ENCODE assay signal across 8 cellular contexts in the genomic region with DNA sequence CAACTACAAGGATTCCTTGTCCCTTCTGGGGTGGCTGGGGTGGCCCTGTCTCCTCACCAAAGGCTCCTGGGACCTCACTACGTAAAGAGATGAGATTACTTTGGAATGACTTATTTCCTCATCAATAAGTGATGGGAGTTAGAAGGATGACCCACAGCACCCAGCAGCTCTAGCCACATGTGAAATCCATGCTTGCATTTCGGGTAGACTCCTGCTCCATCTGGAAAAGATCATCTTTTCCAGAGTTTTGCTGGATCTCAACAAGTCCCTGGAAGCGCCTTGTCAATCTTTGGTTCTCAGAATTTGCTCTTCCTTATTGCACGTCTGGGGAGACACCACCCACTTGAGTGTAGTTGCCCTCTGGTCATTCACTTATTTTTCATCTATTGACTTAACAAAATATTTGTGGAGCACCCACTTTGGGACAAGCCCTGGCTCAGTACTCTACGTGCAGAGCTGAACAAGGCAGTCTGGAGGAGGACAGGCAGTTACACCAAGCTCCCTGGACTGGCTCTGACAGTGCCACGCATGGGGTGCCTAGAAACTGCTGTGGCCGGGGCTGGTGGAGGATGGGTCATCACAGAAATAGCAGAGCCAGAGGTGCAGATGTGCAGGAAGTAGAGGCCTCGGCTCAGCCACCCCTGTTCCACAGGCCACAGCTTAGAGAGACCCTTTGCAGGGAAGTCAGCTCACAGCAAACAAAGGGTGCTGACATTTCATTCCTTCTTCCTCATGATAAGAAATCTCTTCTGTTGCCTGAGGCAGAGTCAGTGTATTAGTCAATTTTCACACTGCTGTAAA.
DNase-seq lines count a peak whose midpoint lies in the region; ATAC-seq, FAIRE-seq and TF ChIP-seq lines count a peak whose summit lies in the region.

No MANE protein-coding gene starts in this region.

- FAIRE-seq in GM18507 (lab: Jason Lieb, UNC), result peak; percentile 38
- no peak for FAIRE-seq in astrocyte (lab: Jason Lieb, UNC)

- intact Hi-C loops in uterus (cut with DNase I; ENCODE audit: low total_unique reads), result no loop called here

- no peak overlapping the region for H3K27ac ChIP-seq in astrocyte (ENCODE audit: low read depth, low read length)
- H3K27ac ChIP-seq in uterus, result no peak overlapping the region

- H3K4me1 Mint-ChIP-seq in astrocyte (ENCODE audit: low read depth, unreplicated experiment), result peaks cover 55% of the 10 kb centered on the region
- H3K4me1 Mint-ChIP-seq in nephron, result peaks cover 57% of the 10 kb centered on the region

- no peaks in the 10 kb centered on the region for H3K79me2 ChIP-seq in astrocyte (ENCODE audit: insufficient read depth, low read length)

- no peak overlapping the region for H2AFZ ChIP-seq in astrocyte (ENCODE audit: low read depth, low read length)

- H3K27me3 ChIP-seq in astrocyte (ENCODE audit: insufficient read depth, low read length) (no peaks in the 10 kb centered on the region), uterus (no peaks in the 10 kb centered on the region)

- H3K27ac Mint-ChIP-seq in astrocyte (ENCODE audit: unreplicated experiment) (peak overlapping the region; percentile 86), nephron (peak overlapping the region in 2 of 3 experiments; percentile 17 to 76)

- H3K4me3 ChIP-seq in astrocyte (ENCODE audit: insufficient read depth, low read depth, low read length), result no peak overlapping the region
- H3K4me3 ChIP-seq in uterus, result no peak overlapping the region

- DNase-seq in GM18507 (ENCODE audit: extremely low spot score, insufficient read length, low read depth) (no peak), astrocyte (ENCODE audit: low read depth) (peak; percentile 64), NCI-H2196 (lab: John Stamatoyannopoulos, UW; ENCODE audit: unreplicated experiment) (no peak), LoVo (ENCODE audit: low spot score) (no peak), uterus (no peak)

- peak; percentile 81 for ATAC-seq in HG03469 (IDR thresholded peaks at IDR 0.05; ENCODE audit: unreplicated experiment)
- no peak for ATAC-seq in HG03025 (IDR thresholded peaks at IDR 0.05; ENCODE audit: low FRiP score, unreplicated experiment)

- TF ChIP-seq CTCF in astrocyte (IDR thresholded peaks at IDR 0.05; ENCODE audit: insufficient read depth, low read depth, low read length) (no peak), nephron (IDR thresholded peaks at IDR 0.05; ENCODE audit: unreplicated experiment in 3 of 3) (no peak), uterus (IDR thresholded peaks at IDR 0.05) (no peak)

- H3K36me3 ChIP-seq in astrocyte (ENCODE audit: insufficient read depth, low read length), result no peaks in the 10 kb centered on the region
- H3K36me3 ChIP-seq in uterus, result no peaks in the 10 kb centered on the region

- no peak overlapping the region for H3K9ac ChIP-seq in astrocyte (ENCODE audit: low read length)

- H3K36me3 Mint-ChIP-seq in astrocyte (ENCODE audit: low read depth, unreplicated experiment), result peaks cover 4% of the 10 kb centered on the region
- no peaks in the 10 kb centered on the region for H3K36me3 Mint-ChIP-seq in nephron (ENCODE audit: low read depth)

- H3K4me3 Mint-ChIP-seq in astrocyte (ENCODE audit: unreplicated experiment) (no peak overlapping the region), nephron (no peak overlapping the region)

- H3K9me3 Mint-ChIP-seq in astrocyte (ENCODE audit: unreplicated experiment) (peaks cover 3% of the 10 kb centered on the region), nephron (no peaks in the 10 kb centered on the region)

- H3K9me3 ChIP-seq in astrocyte (ENCODE audit: insufficient read depth, low read depth, low read length) (no peaks in the 10 kb centered on the region), uterus (no peaks in the 10 kb centered on the region)

- TF ChIP-seq POLR2A in uterus (IDR thresholded peaks at IDR 0.05), result no peak

- H4K20me1 ChIP-seq in astrocyte (ENCODE audit: insufficient read depth, low read length), result no peaks in the 10 kb centered on the region

- H3K4me1 ChIP-seq in astrocyte (ENCODE audit: insufficient read depth, low read length) (peaks cover 26% of the 10 kb centered on the region), uterus (no peaks in the 10 kb centered on the region)

- H3K27me3 Mint-ChIP-seq in astrocyte (ENCODE audit: low read depth, unreplicated experiment) (no peaks in the 10 kb centered on the region), nephron (ENCODE audit: low read depth) (peaks cover 16% of the 10 kb centered on the region)

- peak overlapping the region; percentile 47 for H3K4me2 ChIP-seq in astrocyte (ENCODE audit: low read length)
